8 cellular contexts compared by ENCODE assay signal in the genomic region with DNA sequence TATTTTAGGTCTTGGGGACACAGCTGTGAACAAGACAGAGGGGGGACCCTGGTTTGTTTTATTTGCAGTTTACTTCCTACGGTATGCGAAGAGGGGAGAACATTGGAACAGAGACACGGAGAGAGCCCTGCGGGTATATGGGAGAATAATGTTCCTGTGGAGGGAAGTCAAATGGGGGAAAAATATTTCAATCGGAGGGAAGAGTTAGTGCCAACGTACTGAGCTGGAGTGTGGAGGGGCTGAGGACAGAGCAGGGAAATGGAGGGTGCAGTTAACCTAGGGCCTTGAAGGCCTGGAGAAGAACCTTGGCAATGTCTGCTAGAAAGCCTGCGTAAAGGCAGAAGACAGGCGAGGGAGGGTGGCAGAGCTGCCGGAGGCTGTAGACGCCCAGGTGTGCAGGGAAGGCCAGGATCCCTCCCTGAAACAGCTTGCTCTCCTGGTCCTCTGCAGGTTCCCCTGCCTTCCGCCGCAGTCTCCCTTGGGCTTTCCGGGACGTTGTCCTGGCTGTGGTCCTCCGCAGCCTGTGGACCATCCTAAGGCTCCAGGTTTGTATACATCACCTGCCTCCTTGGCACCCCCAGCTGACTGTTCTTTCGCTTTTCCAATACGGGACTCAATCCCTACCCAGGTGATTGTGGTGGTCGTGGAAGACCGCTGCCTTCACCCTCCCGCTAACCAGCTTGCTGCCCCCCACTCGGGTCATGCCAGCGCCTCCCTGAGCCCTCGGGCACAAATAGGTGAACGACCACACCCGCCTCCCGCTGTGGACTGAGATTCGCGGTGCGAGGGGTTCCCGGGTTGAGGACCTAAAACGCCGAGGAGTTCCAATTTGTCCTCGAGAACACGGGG. TPM values are rescaled to one million over a fixed set of nuclear protein-coding genes. Genes with fewer than 3 reads are reported as not detected.
DNase-seq lines count a peak whose midpoint lies in the region; ATAC-seq and TF ChIP-seq lines count a peak whose summit lies in the region.

No MANE protein-coding gene starts in this region.

- H3K9me3 ChIP-seq in ES-I3 (ENCODE audit: control insufficient read depth, insufficient read depth, low read length) (no peaks in the 10 kb centered on the region), tibial artery (no peaks in the 10 kb centered on the region)

- DNase-seq in left colon (peak in 1 of 2 donors; percentile 54), tibial artery (peak in 1 of 2 donors; percentile 60), NCI-H524 treated with DMSO at 0.1 percent for 48 hours (lab: John Stamatoyannopoulos, UW) (no peak), anterior cingulate cortex (lab: John Stamatoyannopoulos, UW) (no peak)
- no peak for DNase-seq in activated CD4-positive, CD25-positive, alpha-beta regulatory T cell treated with anti-CD3 and anti-CD28 coated beads, Interleukin-2, amount 50 U/mL, for 72 hours

- H3K27ac ChIP-seq in tibial artery = peak overlapping the region; percentile 94 to 96

- peak overlapping the region; percentile 96 for H3K27ac Mint-ChIP-seq in activated naive CD8-positive, alpha-beta T cell

- peaks cover 19% of the 10 kb centered on the region for H3K36me3 Mint-ChIP-seq in activated naive CD8-positive, alpha-beta T cell

- H3K4me1 Mint-ChIP-seq in activated naive CD8-positive, alpha-beta T cell (ENCODE audit: low read depth) = peaks cover 62% of the 10 kb centered on the region

- H3K4me3 Mint-ChIP-seq in activated naive CD8-positive, alpha-beta T cell = peak overlapping the region; percentile 88

- intact Hi-C loops in left colon (cut with DNase I, micrococcal nuclease) = loop anchor here in 1 of 2 donors (10.0 kb wide), 1 partner anchor 61 kb away; no protein-coding TSS in a partner anchor
- intact Hi-C loops in tibial artery (cut with DNase I; ENCODE audit: low total_unique reads) = loop anchor here (5.0 kb wide), 1 partner anchor 433 kb away; no protein-coding TSS in a partner anchor

- H3K4me1 ChIP-seq in ES-I3 (ENCODE audit: insufficient read depth, low read length) (peaks cover 18% of the 10 kb centered on the region), tibial artery (peaks cover 0 to 73% (median 63%) of the 10 kb centered on the region in 4 donors)

- ATAC-seq in HG02623 (IDR thresholded peaks at IDR 0.05; ENCODE audit: unreplicated experiment) (peak; percentile 2), left colon (peak; percentile 1)

- no peak for TF ChIP-seq CTCF in tibial artery (IDR thresholded peaks at IDR 0.05)

- H3K27me3 Mint-ChIP-seq in activated naive CD8-positive, alpha-beta T cell = no peaks in the 10 kb centered on the region

- peaks cover 25% of the 10 kb centered on the region for H3K36me3 ChIP-seq in ES-I3 (ENCODE audit: insufficient read depth, low read length)
- peaks cover 15 to 17% (median 16%) of the 10 kb centered on the region in 3 donors for H3K36me3 ChIP-seq in tibial artery

- H3K4me3 ChIP-seq in tibial artery = peak overlapping the region; percentile 86 to 92

- H3K9ac ChIP-seq in ES-I3 (ENCODE audit: low read depth, low read length) = peak overlapping the region; percentile 96

- no peaks in the 10 kb centered on the region for H3K27me3 ChIP-seq in tibial artery

- H3K9me3 Mint-ChIP-seq in activated naive CD8-positive, alpha-beta T cell (ENCODE audit: low read depth) = no peaks in the 10 kb centered on the region

RNA-seq across cellular contexts. Expression of gene RACK1, which starts 1.9 kb away (rescaled TPM):
- 1,000 to 10,000 TPM; 1,192 to 1,207 TPM for total RNA-seq in left colon

RNA-seq across cellular contexts. Expression of gene TRIM52, which starts 15.3 kb away (rescaled TPM):
- total RNA-seq in left colon = 10 to 100 TPM; 11.4 to 13.1 TPM

RNA-seq across cellular contexts. Expression of gene TRIM41, which starts 22.6 kb away (rescaled TPM):
- total RNA-seq in left colon = 10 to 100 TPM; 21.5 to 32.0 TPM

RNA-seq across cellular contexts. Expression of gene TRIM7, which starts 40.7 kb away (rescaled TPM):
- total RNA-seq in left colon = 10 to 100 TPM in 1 of 2 donors, 1 to 10 TPM in 1; 5.8 to 14.2 TPM
